15 cellular contexts compared by ENCODE assay signal in genomic region chr11:73306069-73306468, GRCh38. TPM values are rescaled to one million over a fixed set of nuclear protein-coding genes. Genes with fewer than 3 reads are reported as not detected.
A peak's percentile ranks its signal among the peaks of the same experiment; 100 is the strongest.
DNase-seq lines count a peak whose midpoint lies in the region; ATAC-seq, FAIRE-seq and TF ChIP-seq lines count a peak whose summit lies in the region.
"Had no signal": no experiment of that assay in that cellular context is flagged by ENCODE, and none has a peak within 500 bp of the region (broad histone marks: within the 10 kb centered on the region; RNA-seq: fewer than 3 reads in every experiment).

No MANE protein-coding gene starts in this region.

- DNase-seq in ELR (ENCODE audit: low read depth) (peak; percentile 53), NAMALWA (ENCODE audit: low spot score) (peak; percentile 55), bronchial epithelial cell (ENCODE audit: low read depth) (no peak), neural crest cell (ENCODE audit: low read depth, low spot score) (no peak), occipital lobe (lab: John Stamatoyannopoulos, UW) (no peak), upper lobe of right lung (no peak), GOT3 (lab: John Stamatoyannopoulos, UW) (no peak)
- no peak for DNase-seq in activated T-cell treated with anti-CD3 and anti-CD28 coated beads, Interleukin-2, amount 50 U/mL, for 1 hour
- DNase-seq: activated CD4-positive, alpha-beta T cell treated with anti-CD3 and anti-CD28 coated beads, Interleukin-2, amount 50 U/mL, for 4 hours; central memory CD4-positive, alpha-beta T cell; GM23248; NCI-H1436; T-cell had no signal

- intact Hi-C loops in upper lobe of right lung (cut with DNase I): loop anchor here (5.0 kb wide), 1 partner anchor 41 kb away; no protein-coding TSS in a partner anchor

- H3K4me3 ChIP-seq in bronchial epithelial cell (ENCODE audit: low read depth, low read length) (no peak overlapping the region), upper lobe of right lung (no peak overlapping the region)
- H3K4me3 ChIP-seq: GM12878, GM23248 had no signal

- H3K4me1 ChIP-seq in upper lobe of right lung: peaks cover 21% of the 10 kb centered on the region

- peak overlapping the region; percentile 88 for H3K4me3 Mint-ChIP-seq in neural crest cell

- FAIRE-seq in bronchial epithelial cell (lab: Jason Lieb, UNC): peak; percentile 47
- FAIRE-seq: D721Med, GM12878 had no signal

- no peaks in the 10 kb centered on the region for H3K27me3 ChIP-seq in bronchial epithelial cell (ENCODE audit: control insufficient read depth, insufficient read depth, low read length)
- H3K27me3 ChIP-seq in upper lobe of right lung: no peaks in the 10 kb centered on the region

- no peaks in the 10 kb centered on the region for H3K9me3 Mint-ChIP-seq in neural crest cell
- H3K9me3 Mint-ChIP-seq: T-cell had no signal

- H3K9me3 ChIP-seq in upper lobe of right lung: no peaks in the 10 kb centered on the region

- H3K4me1 Mint-ChIP-seq in neural crest cell: peaks cover 18% of the 10 kb centered on the region

- no peak for ATAC-seq in upper lobe of right lung
- ATAC-seq: GM12878, T-cell had no signal

- H3K27ac Mint-ChIP-seq in neural crest cell (ENCODE audit: unreplicated experiment): no peak overlapping the region
- H3K27ac Mint-ChIP-seq: T-cell had no signal

- H3K27ac ChIP-seq in upper lobe of right lung: no peak overlapping the region
- H3K27ac ChIP-seq: GM23248 had no signal

- H3K36me3 Mint-ChIP-seq in neural crest cell (ENCODE audit: low read depth): no peaks in the 10 kb centered on the region
- H3K36me3 Mint-ChIP-seq: T-cell had no signal

- no peaks in the 10 kb centered on the region for H3K27me3 Mint-ChIP-seq in neural crest cell (ENCODE audit: low read depth)

- TF ChIP-seq CTCF in bronchial epithelial cell (IDR thresholded peaks at IDR 0.05; ENCODE audit: insufficient read depth, low read length, severe bottlenecking) (no peak), neural crest cell (conservative IDR thresholded peaks at IDR 0.05) (no peak), upper lobe of right lung (IDR thresholded peaks at IDR 0.05) (no peak)

- H3K36me3 ChIP-seq in bronchial epithelial cell (ENCODE audit: control insufficient read depth, insufficient read depth, low read length) (no peaks in the 10 kb centered on the region), upper lobe of right lung (no peaks in the 10 kb centered on the region)

RNA-seq across cellular contexts. Expression of gene ARHGEF17, which starts 2.0 kb away (rescaled TPM):
- total RNA-seq in bronchial epithelial cell (4.5 and 5.1 TPM in 2 replicates), neural crest cell (51.3 and 55.7 TPM in 2 replicates), occipital lobe (19.2 TPM), upper lobe of right lung (74.5 TPM)

RNA-seq across cellular contexts. Expression of gene P2RY6, which starts 33.9 kb away (rescaled TPM):
- total RNA-seq in bronchial epithelial cell (0.26 TPM in 1 of 2 replicates, not detected in the other), neural crest cell (not detected in 2 replicates), occipital lobe (not detected), upper lobe of right lung (3.2 TPM)

Comparison
In these comparisons a context has a peak if more than half of its experiments do, and no peak if none do; other contexts are left out.
1. DNase-seq: peak in ELR (single experiment) and NAMALWA (single experiment); none in bronchial epithelial cell (single experiment), neural crest cell (single experiment), occipital lobe (single experiment), upper lobe of right lung (single experiment), GOT3 (single experiment) and activated T-cell treated with anti-CD3 and anti-CD28 coated beads, Interleukin-2, amount 50 U/mL, for 1 hour (single experiment).